In genomic region chr15:92908369-92909057, GRCh38 we compare ENCODE assay signal across 8 cellular contexts. TPM values are rescaled to one million over a fixed set of nuclear protein-coding genes. Genes with fewer than 3 reads are reported as not detected.
A peak's percentile ranks its signal among the peaks of the same experiment; 100 is the strongest.
DNase-seq lines count a peak whose midpoint lies in the region; ATAC-seq lines count a peak whose summit lies in the region.

No MANE protein-coding gene starts in this region.

- peak overlapping the region; percentile 58 for H3K27ac ChIP-seq in substantia nigra (ENCODE audit: low read depth, low read length, poor library complexity, severe bottlenecking)

- peak overlapping the region; percentile 100 for H3K27ac Mint-ChIP-seq in T-helper 2 cell treated with Interferon-gamma antibody and Interleukin-4, amounts not matched to agents 5 μg/mL and 100 μg/mL, for 36 hours
- peak overlapping the region; percentile 100 for H3K27ac Mint-ChIP-seq in activated T-helper 2 cell treated with anti-CD3 and anti-CD28 coated beads, Interferon-gamma antibody, Interleukin-2, Interleukin-4, amounts not matched to agents 10 μg/mL and 5 μg/mL and 100 μg/mL, durations not matched to agents 14 hours and 24 hours and 36 hours

- peaks cover 75% of the 10 kb centered on the region for H3K4me1 Mint-ChIP-seq in T-helper 2 cell treated with Interferon-gamma antibody and Interleukin-4, amounts not matched to agents 5 μg/mL and 100 μg/mL, for 36 hours (ENCODE audit: low read depth)
- H3K4me1 Mint-ChIP-seq in activated T-helper 2 cell treated with anti-CD3 and anti-CD28 coated beads, Interferon-gamma antibody, Interleukin-2, Interleukin-4, amounts not matched to agents 10 μg/mL and 5 μg/mL and 100 μg/mL, durations not matched to agents 14 hours and 24 hours and 36 hours (ENCODE audit: low read depth) = peaks cover 79% of the 10 kb centered on the region

- peak overlapping the region; percentile 86 for H3K4me3 Mint-ChIP-seq in T-helper 2 cell treated with Interferon-gamma antibody and Interleukin-4, amounts not matched to agents 5 μg/mL and 100 μg/mL, for 36 hours
- H3K4me3 Mint-ChIP-seq in activated T-helper 2 cell treated with anti-CD3 and anti-CD28 coated beads, Interferon-gamma antibody, Interleukin-2, Interleukin-4, amounts not matched to agents 10 μg/mL and 5 μg/mL and 100 μg/mL, durations not matched to agents 14 hours and 24 hours and 36 hours (ENCODE audit: low read depth) = peak overlapping the region; percentile 94

- ATAC-seq in left lobe of liver (peak; percentile 45), GM18868 (IDR thresholded peaks at IDR 0.05; ENCODE audit: unreplicated experiment) (no peak), GM18498 (IDR thresholded peaks at IDR 0.05; ENCODE audit: unreplicated experiment) (no peak), GM21737 (IDR thresholded peaks at IDR 0.05; ENCODE audit: unreplicated experiment) (no peak)

- intact Hi-C loops in activated T-helper 2 cell treated with anti-CD3 and anti-CD28 coated beads, Interferon-gamma antibody, Interleukin-2, Interleukin-4, amounts not matched to agents 10 μg/mL and 5 μg/mL and 100 μg/mL, durations not matched to agents 14 hours and 24 hours and 36 hours (cut with micrococcal nuclease) = no loop called here

- peaks cover 59% of the 10 kb centered on the region for H3K36me3 Mint-ChIP-seq in T-helper 2 cell treated with Interferon-gamma antibody and Interleukin-4, amounts not matched to agents 5 μg/mL and 100 μg/mL, for 36 hours (ENCODE audit: low read depth)
- H3K36me3 Mint-ChIP-seq in activated T-helper 2 cell treated with anti-CD3 and anti-CD28 coated beads, Interferon-gamma antibody, Interleukin-2, Interleukin-4, amounts not matched to agents 10 μg/mL and 5 μg/mL and 100 μg/mL, durations not matched to agents 14 hours and 24 hours and 36 hours (ENCODE audit: low read depth) = peaks cover 80% of the 10 kb centered on the region

- DNase-seq in T-helper 2 cell treated with Interferon-gamma antibody and Interleukin-4, amounts not matched to agents 5 μg/mL and 100 μg/mL, for 36 hours (ENCODE audit: low spot score) = no peak
- DNase-seq in T-helper 2 cell (no peak), left lobe of liver (ENCODE audit: low spot score) (no peak), substantia nigra (lab: John Stamatoyannopoulos, UW) (no peak)
- DNase-seq in activated T-helper 2 cell treated with anti-CD3 and anti-CD28 coated beads, Interferon-gamma antibody, Interleukin-2, Interleukin-4, amounts not matched to agents 10 μg/mL and 5 μg/mL and 100 μg/mL, durations not matched to agents 14 hours and 24 hours and 36 hours (ENCODE audit: low spot score) = no peak

- no peaks in the 10 kb centered on the region for H3K9me3 Mint-ChIP-seq in T-helper 2 cell treated with Interferon-gamma antibody and Interleukin-4, amounts not matched to agents 5 μg/mL and 100 μg/mL, for 36 hours
- no peaks in the 10 kb centered on the region for H3K9me3 Mint-ChIP-seq in activated T-helper 2 cell treated with anti-CD3 and anti-CD28 coated beads, Interferon-gamma antibody, Interleukin-2, Interleukin-4, amounts not matched to agents 10 μg/mL and 5 μg/mL and 100 μg/mL, durations not matched to agents 14 hours and 24 hours and 36 hours

- H3K27me3 Mint-ChIP-seq in T-helper 2 cell treated with Interferon-gamma antibody and Interleukin-4, amounts not matched to agents 5 μg/mL and 100 μg/mL, for 36 hours (ENCODE audit: low read depth) = no peaks in the 10 kb centered on the region
- no peaks in the 10 kb centered on the region for H3K27me3 Mint-ChIP-seq in activated T-helper 2 cell treated with anti-CD3 and anti-CD28 coated beads, Interferon-gamma antibody, Interleukin-2, Interleukin-4, amounts not matched to agents 10 μg/mL and 5 μg/mL and 100 μg/mL, durations not matched to agents 14 hours and 24 hours and 36 hours (ENCODE audit: low read depth)

RNA-seq across cellular contexts. Expression of gene CHD2, which starts 8.4 kb away (rescaled TPM):
- 105 and 111 TPM in 2 replicates for total RNA-seq in activated T-helper 2 cell treated with anti-CD3 and anti-CD28 coated beads, Interferon-gamma antibody, Interleukin-2, Interleukin-4, amounts not matched to agents 10 μg/mL and 5 μg/mL and 100 μg/mL, durations not matched to agents 14 hours and 24 hours and 36 hours
- 53.1 TPM for total RNA-seq in left lobe of liver
